ENCODE assay signal across 8 cellular contexts in the genomic region with DNA sequence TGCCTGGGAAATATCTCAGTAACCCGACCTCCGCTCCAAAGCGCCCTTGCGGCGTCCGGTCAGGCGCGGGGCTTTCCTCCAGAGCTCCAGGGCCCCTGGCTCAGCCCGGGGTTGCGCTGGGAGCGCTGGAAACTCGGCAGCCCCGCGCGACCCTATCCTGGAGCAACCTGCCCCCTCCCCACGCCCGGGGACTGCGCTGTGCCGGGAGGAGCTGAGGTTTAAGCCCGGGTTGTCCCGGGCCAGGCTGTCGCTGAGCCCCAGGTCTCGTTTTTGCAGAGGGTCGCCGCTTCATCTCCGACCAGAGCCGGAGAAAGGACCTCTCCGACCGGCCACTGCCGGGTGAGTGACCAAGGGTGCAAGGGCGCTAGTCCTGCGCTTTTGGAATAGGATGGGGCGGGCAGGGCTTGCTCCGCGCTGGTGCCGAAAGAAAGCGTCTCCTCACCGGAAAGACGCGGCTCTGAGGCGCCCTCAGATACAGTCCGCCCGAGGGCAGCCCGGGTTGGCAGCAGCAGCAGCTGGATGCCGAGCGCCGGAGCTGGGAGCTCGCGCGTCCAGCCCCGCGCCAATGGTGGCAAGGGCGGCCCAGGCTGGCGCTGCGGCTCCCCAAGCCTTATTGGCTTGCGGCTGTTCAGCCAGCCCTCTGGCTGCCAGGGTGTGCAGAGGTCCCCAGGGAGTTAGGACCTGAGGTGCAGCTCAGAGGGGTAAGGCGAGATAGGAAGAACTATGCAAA. TPM values are rescaled to one million over a fixed set of nuclear protein-coding genes. Genes with fewer than 3 reads are reported as not detected.
DNase-seq lines count a peak whose midpoint lies in the region; ATAC-seq and TF ChIP-seq lines count a peak whose summit lies in the region.

No MANE protein-coding gene starts in this region.

- H3K27me3 Mint-ChIP-seq in activated naive CD8-positive, alpha-beta T cell treated with anti-CD3 and anti-CD28 coated beads, Interleukin-2, amount 50 U/mL, for 24 hours = peaks cover 29% of the 10 kb centered on the region

- H3K9me3 ChIP-seq in SK-N-SH (no peaks in the 10 kb centered on the region), uterus (no peaks in the 10 kb centered on the region)

- H3K79me2 ChIP-seq in SK-N-SH (ENCODE audit: insufficient read depth) = no peaks in the 10 kb centered on the region

- no peaks in the 10 kb centered on the region for H3K36me3 Mint-ChIP-seq in activated naive CD8-positive, alpha-beta T cell treated with anti-CD3 and anti-CD28 coated beads, Interleukin-2, amount 50 U/mL, for 24 hours (ENCODE audit: low read depth)

- DNase-seq in DMS53 treated with DMSO at 0.1 percent for 48 hours (lab: John Stamatoyannopoulos, UW; ENCODE audit: unreplicated experiment) = peak; percentile 68
- peak; percentile 59 for DNase-seq in HuH-7.5 (ENCODE audit: low spot score)
- DNase-seq in SK-N-SH = peak; percentile 69
- DNase-seq in activated naive CD8-positive, alpha-beta T cell treated with anti-CD3 and anti-CD28 coated beads, Interleukin-2, amount 50 U/mL, for 24 hours = peak; percentile 65
- peak; percentile 63 for DNase-seq in left cardiac atrium
- DNase-seq in posterior cingulate gyrus = peak; percentile 37 to 95 (median 62)
- peak in 1 of 2 donors; percentile 19 for DNase-seq in uterus

- 4% methylated on average over 5 of the region's 57 CpGs for WGBS in SK-N-SH (ENCODE audit: low lambda C conversion rate)

- H3K27ac ChIP-seq in SK-N-SH (ENCODE audit: low read depth in 2 of 2, low read length in 1 of 2) (no peak overlapping the region), uterus (no peak overlapping the region)

- peak overlapping the region; percentile 83 for H2AFZ ChIP-seq in SK-N-SH (ENCODE audit: low read depth)

- H3K4me2 ChIP-seq in SK-N-SH = peak overlapping the region; percentile 88

- no peaks in the 10 kb centered on the region for H3F3A ChIP-seq in SK-N-SH (replicated peaks; ENCODE audit: insufficient read depth)

- CTCF ChIA-PET in SK-N-SH (lab: Yijun Ruan, JAX) = interaction anchor here (1.9 kb wide), 1 partner anchor 11 kb away, joined by 4 read pairs; no protein-coding TSS in a partner anchor

- ATAC-seq in GM21576 (IDR thresholded peaks at IDR 0.05; ENCODE audit: unreplicated experiment) = peak; percentile 95
- ATAC-seq in activated naive CD8-positive, alpha-beta T cell treated with anti-CD3 and anti-CD28 coated beads, Interleukin-2, amount 50 U/mL, for 24 hours = peak; percentile 98
- peak; percentile 95 to 97 for ATAC-seq in left cardiac atrium

- no peak for TF ChIP-seq RAD21 in SK-N-SH (IDR thresholded peaks at IDR 0.05; ENCODE audit: low read length)

- intact Hi-C loops in left cardiac atrium (cut with DNase I) (no loop called here), posterior cingulate gyrus (cut with DNase I) (no loop called here), uterus (cut with DNase I; ENCODE audit: low total_unique reads) (no loop called here)

- peak overlapping the region; percentile 74 for H3K4me3 Mint-ChIP-seq in activated naive CD8-positive, alpha-beta T cell treated with anti-CD3 and anti-CD28 coated beads, Interleukin-2, amount 50 U/mL, for 24 hours

- H3K9me2 ChIP-seq in SK-N-SH = no peaks in the 10 kb centered on the region

- H3K36me3 ChIP-seq in SK-N-SH (replicated peaks in 1 of 2; ENCODE audit: control insufficient read depth in 1 of 2, insufficient read depth in 2 of 2, low read length in 1 of 2) (no peaks in the 10 kb centered on the region), uterus (no peaks in the 10 kb centered on the region)

- H3K27ac Mint-ChIP-seq in activated naive CD8-positive, alpha-beta T cell treated with anti-CD3 and anti-CD28 coated beads, Interleukin-2, amount 50 U/mL, for 24 hours = no peak overlapping the region

- H3K27me3 ChIP-seq in SK-N-SH (ENCODE audit: insufficient read depth) (peaks cover 38% of the 10 kb centered on the region; the same call in 1 of the 2 replicates), uterus (no peaks in the 10 kb centered on the region)

- H3K4me1 ChIP-seq in SK-N-SH (ENCODE audit: control insufficient read depth in 1 of 2, insufficient read depth in 2 of 2, low read depth in 1 of 2, low read length in 1 of 2) (peaks cover 3 to 7% of the 10 kb centered on the region in 2 experiments; a peak in 3 of 4 replicates), uterus (no peaks in the 10 kb centered on the region)

- peak overlapping the region; percentile 50 to 61 for H3K4me3 ChIP-seq in SK-N-SH (ENCODE audit: low read depth in 2 of 2, low read length in 1 of 2)
- peak overlapping the region; percentile 42 to 43 for H3K4me3 ChIP-seq in uterus

- H4K20me1 ChIP-seq in SK-N-SH (ENCODE audit: insufficient read depth) = no peaks in the 10 kb centered on the region

- H3K9ac ChIP-seq in SK-N-SH = no peak overlapping the region

- TF ChIP-seq CTCF in SK-N-SH (IDR thresholded peaks at IDR 0.05) (no peak), uterus (IDR thresholded peaks at IDR 0.05) (no peak)

- TF ChIP-seq POLR2A in uterus (IDR thresholded peaks at IDR 0.05) = no peak

- peaks cover 6% of the 10 kb centered on the region for H3K4me1 Mint-ChIP-seq in activated naive CD8-positive, alpha-beta T cell treated with anti-CD3 and anti-CD28 coated beads, Interleukin-2, amount 50 U/mL, for 24 hours

- no peak for TF ChIP-seq EP300 in SK-N-SH (IDR thresholded peaks at IDR 0.05; ENCODE audit: borderline replicate concordance in 1 of 2, low read depth in 1 of 2, low read length in 1 of 2)

- peaks cover 6% of the 10 kb centered on the region for H3K9me3 Mint-ChIP-seq in activated naive CD8-positive, alpha-beta T cell treated with anti-CD3 and anti-CD28 coated beads, Interleukin-2, amount 50 U/mL, for 24 hours

- POLR2A ChIA-PET in SK-N-SH (lab: Yijun Ruan, JAX) = interaction anchor here (0.8 kb wide), 1 partner anchor 94 kb away, joined by 3 read pairs; no protein-coding TSS in a partner anchor

TF ChIP-seq in SK-N-SH, 30 proteins besides CTCF, POLR2A, EP300 and RAD21:
- TF ChIP-seq SIN3A (IDR thresholded peaks at IDR 0.05; ENCODE audit: borderline replicate concordance, low read depth, low read length) (no peak), REST (IDR thresholded peaks at IDR 0.05; ENCODE audit: low read depth, low read length) (no peak), GABPA (IDR thresholded peaks at IDR 0.05; ENCODE audit: low read depth) (no peak)
TF ChIP-seq in SK-N-SH: peak in this region for 0.

RNA-seq across cellular contexts. Expression of gene SPX, which starts 1.5 kb away (rescaled TPM):
- polyA plus RNA-seq in SK-N-SH (2012; rRNA removed) = not detected in 2 replicates
- polyA plus RNA-seq in SK-N-SH (2012; cell fraction: cytosol; rRNA removed) = not detected in 2 replicates
- 0.06 and 0.07 TPM in 2 replicates for polyA plus RNA-seq in SK-N-SH (2012; cell fraction: nucleus; rRNA removed)
- total RNA-seq in left cardiac atrium (1 to 10 TPM; 2.6 to 6.5 TPM), uterus (1 to 10 TPM in 2 of 4 donors, under 1 TPM in 1, not detected in 1; 0.67 to 2.4 (median 1.2) TPM)

RNA-seq across cellular contexts. Expression of gene GOLT1B, which starts 26.0 kb away (rescaled TPM):
- polyA plus RNA-seq in SK-N-SH (2012; rRNA removed) = 7.9 and 10.6 TPM in 2 replicates
- 15.2 and 22.0 TPM in 2 replicates for polyA plus RNA-seq in SK-N-SH (2012; cell fraction: cytosol; rRNA removed)
- 8.8 and 17.3 TPM in 2 replicates for polyA plus RNA-seq in SK-N-SH (2012; cell fraction: nucleus; rRNA removed)
- total RNA-seq in left cardiac atrium = 10 to 100 TPM; 24.9 to 29.7 TPM
- total RNA-seq in uterus = 10 to 100 TPM; 14.1 to 70.0 (median 31.4) TPM

RNA-seq across cellular contexts. Expression of gene RECQL, which starts 26.2 kb away (rescaled TPM):
- 14.6 and 17.0 TPM in 2 replicates for polyA plus RNA-seq in SK-N-SH (2012; rRNA removed)
- polyA plus RNA-seq in SK-N-SH (2012; cell fraction: cytosol; rRNA removed) = 20.8 and 26.5 TPM in 2 replicates
- 9.0 and 18.3 TPM in 2 replicates for polyA plus RNA-seq in SK-N-SH (2012; cell fraction: nucleus; rRNA removed)
- 10 to 100 TPM; 19.9 to 23.9 TPM for total RNA-seq in left cardiac atrium
- total RNA-seq in uterus = 10 to 100 TPM; 15.4 to 99.0 (median 24.3) TPM
